Comparison of ENCODE assay signal across 31 cellular contexts in the genomic region with DNA sequence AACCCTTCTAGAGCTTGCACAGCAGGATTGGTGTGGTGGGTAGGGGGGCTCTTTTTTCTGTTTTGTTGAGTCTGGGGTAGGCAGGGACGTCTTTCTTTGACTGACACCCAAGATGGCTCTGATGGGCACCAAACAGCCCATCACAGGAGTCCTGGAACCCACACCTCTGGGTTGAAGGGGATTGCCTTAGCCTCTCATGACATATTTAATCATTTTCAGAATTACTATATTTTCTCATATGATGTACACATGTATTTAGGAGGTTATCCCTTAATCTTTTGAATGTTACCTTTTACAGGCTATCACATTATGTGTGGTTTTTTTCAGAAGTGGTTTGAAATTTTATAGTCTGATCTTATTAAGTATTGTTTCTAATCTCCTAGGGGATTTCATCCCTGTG.
"Had no signal": no experiment of that assay in that cellular context is flagged by ENCODE, and none has a peak within 500 bp of the region (broad histone marks: within the 10 kb centered on the region; RNA-seq: fewer than 3 reads in every experiment).

No MANE protein-coding gene starts in this region.

- H3K9me3 Mint-ChIP-seq: activated CD4-positive, alpha-beta T cell treated with anti-CD3 and anti-CD28 coated beads, Interleukin-2, amount 10 ng/mL, durations not matched to agents 24 days and 14 days; activated T-cell treated with anti-CD3 and anti-CD28 coated beads, Interleukin-2, amount 50 U/mL, for 4 hours; activated T-helper 2 cell treated with anti-CD3 and anti-CD28 coated beads, Interferon-gamma antibody, Interleukin-2, Interleukin-4, amounts not matched to agents 10 μg/mL and 5 μg/mL and 100 μg/mL, durations not matched to agents 14 hours and 24 hours and 36 hours; T-helper 1 cell treated with Interleukin-12 subunit alpha and Interleukin-12 subunit beta and Interleukin-4 antibody, amounts not matched to agents 30 μg/mL and 1 μg/mL, for 36 hours; WTC11 had no signal

- DNase-seq: activated CD4-positive, alpha-beta T cell treated with anti-CD3 and anti-CD28 coated beads, Interleukin-2, amount 10 ng/mL, durations not matched to agents 24 days and 14 days; activated CD4-positive, CD25-positive, alpha-beta regulatory T cell treated with anti-CD3 and anti-CD28 coated beads, Interleukin-2, amount 50 U/mL, for 72 hours; activated CD8-positive, alpha-beta memory T cell treated with anti-CD3 and anti-CD28 coated beads, Interleukin-2, amount 10 ng/mL, durations not matched to agents 7 days and 5 days; activated gamma-delta T cell treated with Interleukin-2 at 50 U/mL for 16 hours; activated T-cell treated with anti-CD3 and anti-CD28 coated beads, Interleukin-2, amount 50 U/mL, for 4 hours; amniotic stem cell; body of pancreas; central memory CD4-positive, alpha-beta T cell; MG63; MV-4-11; NCI-H1092 treated with DMSO at 0.1 percent for 48 hours; NCI-H1417 treated with DMSO at 0.1 percent for 48 hours; NCI-H1694; NCI-H2029; NCI-H2107; NCI-H2171 treated with DMSO at 0.1 percent for 48 hours; NCI-H226; NCI-H526; NCI-H774; NK-92 treated with Interleukin-12 subunit alpha and Interleukin-12 subunit beta, amount 100 ng/mL, for 24 hours; PC-3; SHP77; SW 1271; T-helper 9 cell had no signal

- H3K27me3 ChIP-seq: ascending aorta, body of pancreas, MG63, SJSA1 had no signal

- H3K4me3 ChIP-seq: ascending aorta, body of pancreas, coronary artery, MG63, SJSA1 had no signal

- H3K4me1 ChIP-seq: body of pancreas had no signal

- H3K4me3 Mint-ChIP-seq: activated CD4-positive, alpha-beta T cell treated with anti-CD3 and anti-CD28 coated beads, Interleukin-2, amount 10 ng/mL, durations not matched to agents 24 days and 14 days; activated CD8-positive, alpha-beta memory T cell treated with anti-CD3 and anti-CD28 coated beads, Interleukin-2, amount 10 ng/mL, durations not matched to agents 7 days and 5 days; activated T-cell treated with anti-CD3 and anti-CD28 coated beads, Interleukin-2, amount 50 U/mL, for 4 hours; T-helper 1 cell treated with Interleukin-12 subunit alpha and Interleukin-12 subunit beta and Interleukin-4 antibody, amounts not matched to agents 30 μg/mL and 1 μg/mL, for 36 hours; WTC11 had no signal

- H3K27ac ChIP-seq: ascending aorta, body of pancreas, coronary artery, SJSA1 had no signal

- H3K9me3 ChIP-seq: ascending aorta, body of pancreas, MG63, SJSA1 had no signal

- H3K27me3 Mint-ChIP-seq: activated CD4-positive, alpha-beta T cell treated with anti-CD3 and anti-CD28 coated beads, Interleukin-2, amount 10 ng/mL, durations not matched to agents 24 days and 14 days; activated CD8-positive, alpha-beta memory T cell treated with anti-CD3 and anti-CD28 coated beads, Interleukin-2, amount 10 ng/mL, durations not matched to agents 7 days and 5 days had no signal

- H3K27ac Mint-ChIP-seq: activated CD4-positive, alpha-beta T cell treated with anti-CD3 and anti-CD28 coated beads, Interleukin-2, amount 10 ng/mL, durations not matched to agents 24 days and 14 days; activated CD8-positive, alpha-beta memory T cell treated with anti-CD3 and anti-CD28 coated beads, Interleukin-2, amount 10 ng/mL, durations not matched to agents 7 days and 5 days; activated T-helper 2 cell treated with anti-CD3 and anti-CD28 coated beads, Interferon-gamma antibody, Interleukin-2, Interleukin-4, amounts not matched to agents 10 μg/mL and 5 μg/mL and 100 μg/mL, durations not matched to agents 14 hours and 24 hours and 36 hours; T-helper 1 cell treated with Interleukin-12 subunit alpha and Interleukin-12 subunit beta and Interleukin-4 antibody, amounts not matched to agents 30 μg/mL and 1 μg/mL, for 36 hours; WTC11 had no signal

- H3K36me3 ChIP-seq: MG63 had no signal

- ATAC-seq: activated CD8-positive, alpha-beta memory T cell treated with anti-CD3 and anti-CD28 coated beads, Interleukin-2, amount 10 ng/mL, durations not matched to agents 7 days and 5 days; body of pancreas; PC-3; SK-N-SH treated with all-trans-retinoic acid at 6 μM for 48 hours; WTC11 had no signal
